8 cellular contexts compared by ENCODE assay signal in genomic region chr16:50741808-50742520, GRCh38. TPM values are rescaled to one million over a fixed set of nuclear protein-coding genes. Genes with fewer than 3 reads are reported as not detected.
DNase-seq lines count a peak whose midpoint lies in the region; ATAC-seq and TF ChIP-seq lines count a peak whose summit lies in the region.

TSS of gene CYLD (plus strand) at chr16:50742086. CDS start at chr16:50749699, 7,613 bp downstream.

- no peaks in the 10 kb centered on the region for H3K4me1 ChIP-seq in prostate gland (replicated peaks)
- H3K4me1 ChIP-seq in urinary bladder (ENCODE audit: insufficient read depth): no peaks in the 10 kb centered on the region

- no peaks in the 10 kb centered on the region for H3K9me3 ChIP-seq in prostate gland

- ATAC-seq in GM18498 (IDR thresholded peaks at IDR 0.05; ENCODE audit: unreplicated experiment) (peak; percentile 91), HG02938 (IDR thresholded peaks at IDR 0.05; ENCODE audit: unreplicated experiment) (peak; percentile 93), left ventricle myocardium superior (peak; percentile 99)

- H3K4me3 ChIP-seq in prostate gland: peak within 1 kb of the TSS; percentile 86 to 96
- peak within 1 kb of the TSS; percentile 88 for H3K4me3 ChIP-seq in urinary bladder (ENCODE audit: low read depth, low read length)

- intact Hi-C loops in left ventricle myocardium superior (cut with micrococcal nuclease) (no loop called here), prostate gland (cut with DNase I) (loop anchor here (5.0 to 10.0 kb wide), 2 partner anchors 45 to 377 kb away; partner anchors contain the start of gene BRD7)

- no peaks in the 10 kb centered on the region for H3K27me3 ChIP-seq in prostate gland (replicated peaks; ENCODE audit: insufficient read depth)

- peak; percentile 87 to 94 for DNase-seq in NCI-H187 (lab: John Stamatoyannopoulos, UW)
- DNase-seq in T-helper 2 cell: peak; percentile 98 to 100 (median 100)
- peak; percentile 100 for DNase-seq in left ventricle myocardium superior
- peak; percentile 100 for DNase-seq in prostate gland (ENCODE audit: low spot score)

- H3K36me3 ChIP-seq in prostate gland: no peaks in the 10 kb centered on the region
- H3K36me3 ChIP-seq in urinary bladder (ENCODE audit: insufficient read depth): no peaks in the 10 kb centered on the region

- 0% methylated on average over 51 of the region's 85 CpGs for WGBS in prostate gland
- under 1% methylated on average over 85 of the region's 85 CpGs for WGBS in urinary bladder

- TF ChIP-seq POLR2A in prostate gland (IDR thresholded peaks at IDR 0.05): peak; percentile 78

- H3K27ac ChIP-seq in angular gyrus (ENCODE audit: low read depth, low read length) (peak within 1 kb of the TSS; percentile 42), prostate gland (peak within 1 kb of the TSS; percentile 86 to 88), urinary bladder (ENCODE audit: low read depth) (peak within 1 kb of the TSS; percentile 75)

- no peak for TF ChIP-seq CTCF in prostate gland (IDR thresholded peaks at IDR 0.05)

RNA-seq across cellular contexts. Expression of gene CYLD, which starts in this region (rescaled TPM):
- total RNA-seq in left ventricle myocardium superior (31.1 TPM), prostate gland (10 to 100 TPM; 28.1 to 30.2 TPM), urinary bladder (61.3 TPM)
- polyA plus RNA-seq in urinary bladder: 13.2 TPM

Comparison
In these comparisons a context has a peak if more than half of its experiments do, and no peak if none do; other contexts are left out.
1. Peak in every context shown above with its lines: DNase-seq, ATAC-seq, H3K4me3 ChIP-seq and H3K27ac ChIP-seq.